In genomic region chr1:9181990-9182783, GRCh38 we compare ENCODE assay signal across 1 cellular context.
TF ChIP-seq lines count a peak whose summit lies in the region.

No MANE protein-coding gene starts in this region.

TF ChIP-seq in HepG2, 621 proteins besides CTCF, POLR2A, EP300 and RAD21 (continued from another document and continues in another):
- TF ChIP-seq PRDM15 (CRISPR knock-in tag; IDR thresholded peaks at IDR 0.05) = 0 out of 2 replicates have a peak, but pooled peaks have one; percentile 34
- peak; percentile 44; the same call in 1 of the 2 replicates for TF ChIP-seq YEATS4 (CRISPR knock-in tag; IDR thresholded peaks at IDR 0.05; ENCODE audit: borderline replicate concordance)
- TF ChIP-seq ZNF556 (CRISPR knock-in tag; IDR thresholded peaks at IDR 0.05; ENCODE audit: borderline replicate concordance) = peak; percentile 17; the same call in 1 of the 2 replicates
- no peak for TF ChIP-seq ZKSCAN5 (CRISPR knock-in tag; IDR thresholded peaks at IDR 0.05)
- no peak for TF ChIP-seq SMARCE1 (IDR thresholded peaks at IDR 0.05; ENCODE audit: borderline replicate concordance)
- TF ChIP-seq POLR2AphosphoS5 (IDR thresholded peaks at IDR 0.05; ENCODE audit: low read depth, low read length) = peak; percentile 67
- TF ChIP-seq ZNF883 (CRISPR knock-in tag; IDR thresholded peaks at IDR 0.05; ENCODE audit: not compliant biosample characterization) = peak; percentile 4
- TF ChIP-seq MIER2 (CRISPR knock-in tag; IDR thresholded peaks at IDR 0.05) = no peak
- TF ChIP-seq ZNF576 (CRISPR knock-in tag; IDR thresholded peaks at IDR 0.05) = no peak; the same call in 1 of the 2 replicates
- no peak for TF ChIP-seq MAZ (IDR thresholded peaks at IDR 0.05; ENCODE audit: borderline replicate concordance, low read depth, low read length)
- peak; percentile 77 for TF ChIP-seq MAZ (CRISPR knock-in tag; IDR thresholded peaks at IDR 0.05; ENCODE audit: low read depth)
- peak; percentile 68; the same call in 1 of the 2 replicates for TF ChIP-seq HDAC1 (CRISPR knock-in tag; IDR thresholded peaks at IDR 0.05)
- no peak for TF ChIP-seq EHMT2 (IDR thresholded peaks at IDR 0.05; ENCODE audit: borderline replicate concordance, low read depth, low read length)
- no peak for TF ChIP-seq ETS1 (CRISPR knock-in tag; IDR thresholded peaks at IDR 0.05)
- no peak for TF ChIP-seq ZNF256 (CRISPR knock-in tag; conservative IDR thresholded peaks at IDR 0.05)
- peak; percentile 35; the same call in 1 of the 2 replicates for TF ChIP-seq CHD2 (IDR thresholded peaks at IDR 0.05; ENCODE audit: low read depth, low read length)
- TF ChIP-seq ZNF777 (CRISPR knock-in tag; IDR thresholded peaks at IDR 0.05) = peak; percentile 94
- peak; percentile 85 for TF ChIP-seq SPEN (CRISPR knock-in tag; IDR thresholded peaks at IDR 0.05; ENCODE audit: low read depth)
- TF ChIP-seq CHD4 (IDR thresholded peaks at IDR 0.05; ENCODE audit: borderline replicate concordance, low read length) = no peak
- peak; percentile 8; the same call in 1 of the 2 replicates for TF ChIP-seq ZNF3 (CRISPR knock-in tag; IDR thresholded peaks at IDR 0.05)
- peak; percentile 60 for TF ChIP-seq GMEB1 (CRISPR knock-in tag; IDR thresholded peaks at IDR 0.05; ENCODE audit: borderline replicate concordance)
- peak; percentile 43 for TF ChIP-seq FOXP4 (CRISPR knock-in tag; IDR thresholded peaks at IDR 0.05)
- TF ChIP-seq CAMTA2 (CRISPR knock-in tag; IDR thresholded peaks at IDR 0.05; ENCODE audit: borderline replicate concordance) = 0 out of 2 replicates have a peak, but pooled peaks have one; percentile 22
- no peak for TF ChIP-seq STAT5B (CRISPR knock-in tag; IDR thresholded peaks at IDR 0.05)
- peak; percentile 41; the same call in 1 of the 2 replicates for TF ChIP-seq DR1 (CRISPR knock-in tag; IDR thresholded peaks at IDR 0.05)
- peak; percentile 81 for TF ChIP-seq PHF8 (CRISPR knock-in tag; IDR thresholded peaks at IDR 0.05)
- TF ChIP-seq ATAD3A (CRISPR knock-in tag; IDR thresholded peaks at IDR 0.05) = no peak
- no peak for TF ChIP-seq FOSL2 (CRISPR knock-in tag; IDR thresholded peaks at IDR 0.05)
- TF ChIP-seq ZNF775 (CRISPR knock-in tag; IDR thresholded peaks at IDR 0.05; ENCODE audit: borderline replicate concordance) = no peak
- no peak for TF ChIP-seq SOX6 (IDR thresholded peaks at IDR 0.05)
- TF ChIP-seq SOX6 (CRISPR knock-in tag; IDR thresholded peaks at IDR 0.05) = peak; percentile 45
- TF ChIP-seq SALL1 (CRISPR knock-in tag; IDR thresholded peaks at IDR 0.05) = peak; percentile 65
- peak; percentile 49; the same call in 1 of the 2 replicates for TF ChIP-seq ZSCAN21 (CRISPR knock-in tag; IDR thresholded peaks at IDR 0.05; ENCODE audit: borderline replicate concordance)
- 0 out of 2 replicates have a peak, but pooled peaks have one; percentile 2 for TF ChIP-seq ZNF839 (CRISPR knock-in tag; IDR thresholded peaks at IDR 0.05; ENCODE audit: borderline replicate concordance)
- no peak for TF ChIP-seq NFYB (CRISPR knock-in tag; IDR thresholded peaks at IDR 0.05)
- peak; percentile 54 for TF ChIP-seq ZNF691 (CRISPR knock-in tag; IDR thresholded peaks at IDR 0.05; ENCODE audit: borderline replicate concordance, low read depth)
- no peak for TF ChIP-seq FLYWCH1 (CRISPR knock-in tag; IDR thresholded peaks at IDR 0.05)
- no peak for TF ChIP-seq ZNF207 (IDR thresholded peaks at IDR 0.05; ENCODE audit: borderline replicate concordance)
- TF ChIP-seq TFDP2 (CRISPR knock-in tag; IDR thresholded peaks at IDR 0.05) = peak; percentile 64
- no peak for TF ChIP-seq MBNL3 (CRISPR knock-in tag; conservative IDR thresholded peaks at IDR 0.05)
- no peak for TF ChIP-seq CENPT (CRISPR knock-in tag; IDR thresholded peaks at IDR 0.05; ENCODE audit: low read depth)
- no peak for TF ChIP-seq ZFP62 (CRISPR knock-in tag; IDR thresholded peaks at IDR 0.05)
- TF ChIP-seq ZBTB1 (CRISPR knock-in tag; IDR thresholded peaks at IDR 0.05; ENCODE audit: borderline replicate concordance) = peak; percentile 75; the same call in 1 of the 2 replicates
- no peak for TF ChIP-seq XBP1 (CRISPR knock-in tag; IDR thresholded peaks at IDR 0.05)
- TF ChIP-seq ZFX (CRISPR knock-in tag; IDR thresholded peaks at IDR 0.05; ENCODE audit: low read depth) = peak; percentile 91
- peak; percentile 76 for TF ChIP-seq MXD1 (CRISPR knock-in tag; IDR thresholded peaks at IDR 0.05)
- TF ChIP-seq ARID3A (IDR thresholded peaks at IDR 0.05; ENCODE audit: low read depth, low read length) = no peak
- peak; percentile 77 for TF ChIP-seq TARDBP (CRISPR knock-in tag; IDR thresholded peaks at IDR 0.05)
- TF ChIP-seq HDAC2 (CRISPR knock-in tag; IDR thresholded peaks at IDR 0.05) = peak; percentile 44; the same call in 1 of the 2 replicates
